In the genomic region with DNA sequence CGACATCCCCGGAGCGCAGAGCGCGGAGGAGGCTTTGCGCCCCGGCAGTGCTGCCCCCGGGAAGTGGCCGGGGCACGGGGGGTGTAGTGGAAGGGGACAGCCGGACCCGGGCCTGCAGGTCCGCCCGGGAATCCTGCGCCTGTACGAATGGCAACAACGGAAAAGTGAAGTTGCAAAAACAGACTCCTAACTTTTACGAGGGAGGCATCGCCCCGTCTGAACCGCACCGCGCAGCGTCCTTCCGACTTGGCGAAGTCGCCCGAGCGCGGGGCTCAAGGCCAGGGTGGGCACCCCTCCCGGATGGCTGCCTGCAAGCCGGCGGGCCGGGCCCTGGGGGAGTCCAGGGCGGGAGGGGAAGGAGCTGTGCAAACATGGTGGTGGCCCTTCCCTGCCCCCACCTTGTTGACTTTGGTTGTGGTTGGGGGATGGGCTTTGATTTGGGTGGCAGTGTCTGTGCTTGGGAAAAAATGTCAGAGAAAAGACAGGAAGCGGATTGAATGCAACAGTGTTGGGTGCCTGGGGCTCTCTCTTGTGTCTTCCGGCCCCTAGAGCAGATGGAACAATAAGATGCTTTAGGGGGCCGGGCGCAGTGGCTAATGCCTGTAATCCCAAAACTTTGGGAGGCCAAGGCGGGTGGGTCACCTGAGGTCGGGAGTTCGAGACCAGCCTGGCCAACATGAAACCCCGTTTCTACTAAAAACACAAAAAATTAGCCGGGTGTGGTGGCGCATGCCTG, we compare ENCODE assay signal across 8 cellular contexts. TPM values are rescaled to one million over a fixed set of nuclear protein-coding genes. Genes with fewer than 3 reads are reported as not detected.
A peak's percentile ranks its signal among the peaks of the same experiment; 100 is the strongest.
DNase-seq lines count a peak whose midpoint lies in the region; ATAC-seq and TF ChIP-seq lines count a peak whose summit lies in the region.

No MANE protein-coding gene starts in this region.

- peak overlapping the region; percentile 95 for H3K4me2 ChIP-seq in mammary epithelial cell (ENCODE audit: insufficient read depth, low read depth, low read length)

- peaks cover 32% of the 10 kb centered on the region for H3K79me2 ChIP-seq in mammary epithelial cell (ENCODE audit: insufficient read depth, low read length)

- peaks cover 2% of the 10 kb centered on the region for H3K36me3 ChIP-seq in mammary epithelial cell (ENCODE audit: insufficient read depth, low read length)
- peaks cover 4 to 10% (median 4%) of the 10 kb centered on the region in 3 donors for H3K36me3 ChIP-seq in skeletal muscle tissue (ENCODE audit: control insufficient read depth in 3 of 3, insufficient read depth in 3 of 3, low read length in 3 of 3)

- no peaks in the 10 kb centered on the region for H3K27me3 Mint-ChIP-seq in T-helper 2 cell treated with Interferon-gamma antibody and Interleukin-4, amounts not matched to agents 5 μg/mL and 100 μg/mL, for 36 hours (ENCODE audit: low read depth)

- H3K27me3 ChIP-seq in mammary epithelial cell (ENCODE audit: insufficient read depth, low read length), result no peaks in the 10 kb centered on the region
- H3K27me3 ChIP-seq in skeletal muscle tissue (ENCODE audit: control insufficient read depth in 3 of 3, insufficient read depth in 3 of 3, low read length in 3 of 3), result no peaks in the 10 kb centered on the region

- ATAC-seq in GM19023 (IDR thresholded peaks at IDR 0.05; ENCODE audit: unreplicated experiment) (no peak), HG02623 (IDR thresholded peaks at IDR 0.05; ENCODE audit: unreplicated experiment) (no peak)

- H3K27ac Mint-ChIP-seq in T-helper 2 cell treated with Interferon-gamma antibody and Interleukin-4, amounts not matched to agents 5 μg/mL and 100 μg/mL, for 36 hours, result peak overlapping the region; percentile 88

- intact Hi-C loops in mammary epithelial cell (cut with micrococcal nuclease), result loop anchor here (1.0 kb wide), 1 partner anchor 17 kb away; no protein-coding TSS in a partner anchor

- in situ Hi-C loops in mammary epithelial cell (cut with MboI; ENCODE audit: low sequenced_read_pairs in 2 of 2), result no loop called here

- H3K4me3 ChIP-seq in LNCaP clone FGC (ENCODE audit: low read depth, low read length), result peak overlapping the region; percentile 93
- peak overlapping the region; percentile 87 to 96 (median 95) for H3K4me3 ChIP-seq in mammary epithelial cell (replicated peaks in 1 of 3; ENCODE audit: insufficient read depth in 1 of 3, low read depth in 2 of 3, low read length in 3 of 3)
- peak overlapping the region; percentile 80 to 88 (median 88) for H3K4me3 ChIP-seq in skeletal muscle tissue (ENCODE audit: low read length in 3 of 3)

- H3K9me3 ChIP-seq in mammary epithelial cell (replicated peaks; ENCODE audit: insufficient read depth, low read length) (no peaks in the 10 kb centered on the region), skeletal muscle tissue (ENCODE audit: control insufficient read depth in 3 of 3, low read length in 3 of 3) (no peaks in the 10 kb centered on the region)

- DNase-seq in ELR (ENCODE audit: low read depth) (peak; percentile 84), LNCaP clone FGC (ENCODE audit: low read depth) (no peak), mammary epithelial cell (peak; percentile 57), iPS-NIHi7 (ENCODE audit: extremely low spot score) (peak; percentile 75)
- DNase-seq in T-helper 2 cell treated with Interferon-gamma antibody and Interleukin-4, amounts not matched to agents 5 μg/mL and 100 μg/mL, for 36 hours (ENCODE audit: low spot score), result peak; percentile 74

- peaks cover 28% of the 10 kb centered on the region for H3K4me1 ChIP-seq in mammary epithelial cell (ENCODE audit: insufficient read depth, low read length)
- H3K4me1 ChIP-seq in skeletal muscle tissue (ENCODE audit: control insufficient read depth in 3 of 3, insufficient read depth in 3 of 3, low read length in 3 of 3), result peaks cover 31 to 40% (median 39%) of the 10 kb centered on the region in 3 donors

- peak overlapping the region; percentile 85 for H3K27ac ChIP-seq in mammary epithelial cell (ENCODE audit: insufficient read depth, low read depth, low read length)
- peak overlapping the region; percentile 91 for H3K27ac ChIP-seq in skeletal muscle tissue (ENCODE audit: low read depth, low read length)

- peaks cover 48% of the 10 kb centered on the region for H3K4me1 Mint-ChIP-seq in T-helper 2 cell treated with Interferon-gamma antibody and Interleukin-4, amounts not matched to agents 5 μg/mL and 100 μg/mL, for 36 hours (ENCODE audit: low read depth)

- dilution Hi-C loops in mammary epithelial cell (cut with HindIII; ENCODE audit: low sequenced_read_pairs), result no loop called here

- TF ChIP-seq CTCF in LNCaP clone FGC (IDR thresholded peaks at IDR 0.05; ENCODE audit: control insufficient read depth, extremely low read depth, insufficient read depth), result no peak
- TF ChIP-seq CTCF in mammary epithelial cell (conservative IDR thresholded peaks at IDR 0.05 in 1 of 2, IDR thresholded peaks at IDR 0.05 in 1 of 2; ENCODE audit: extremely low read depth in 1 of 2, insufficient read depth in 1 of 2, low read depth in 1 of 2, low read length in 2 of 2), result no peak

- no peaks in the 10 kb centered on the region for H4K20me1 ChIP-seq in mammary epithelial cell (ENCODE audit: insufficient read depth, low read length)

- H3K9ac ChIP-seq in mammary epithelial cell (ENCODE audit: insufficient read depth, low read length) (peak overlapping the region; percentile 92), skeletal muscle tissue (ENCODE audit: low read depth in 1 of 3, low read length in 3 of 3) (peak overlapping the region; percentile 83 to 89 (median 84))

- peaks cover 26% of the 10 kb centered on the region for H3K36me3 Mint-ChIP-seq in T-helper 2 cell treated with Interferon-gamma antibody and Interleukin-4, amounts not matched to agents 5 μg/mL and 100 μg/mL, for 36 hours (ENCODE audit: low read depth)

- H3K9me3 Mint-ChIP-seq in T-helper 2 cell treated with Interferon-gamma antibody and Interleukin-4, amounts not matched to agents 5 μg/mL and 100 μg/mL, for 36 hours, result no peaks in the 10 kb centered on the region

- peak overlapping the region; percentile 82 for H2AFZ ChIP-seq in mammary epithelial cell (ENCODE audit: low read depth, low read length)

- TSS peak; percentile 27 for BruUV-seq in mammary epithelial cell (replicated peaks; lab: Mats Ljungman, UMichigan)

- peak overlapping the region; percentile 100 for H3K4me3 Mint-ChIP-seq in T-helper 2 cell treated with Interferon-gamma antibody and Interleukin-4, amounts not matched to agents 5 μg/mL and 100 μg/mL, for 36 hours

- CTCF ChIA-PET in mammary epithelial cell (lab: Charles Lee; ENCODE audit: low non-redundant PET), result no interaction called here

- 27% methylated on average over 5 of the region's 45 CpGs for WGBS in mammary epithelial cell (ENCODE audit: low coverage, missing lambda C conversion rate)

RNA-seq across cellular contexts. Expression of a gene that starts 0.7 kb away (rescaled TPM):
- 10 to 100 TPM; 69.8 to 94.4 TPM for total RNA-seq in mammary epithelial cell
- polyA plus RNA-seq in mammary epithelial cell, result 25.2 TPM
- 139 TPM for polyA minus RNA-seq in mammary epithelial cell
- 63.2 TPM for total RNA-seq in skeletal muscle tissue

RNA-seq across cellular contexts. Expression of a gene that starts 41.1 kb away (rescaled TPM):
- 10 to 100 TPM; 10.2 to 12.0 TPM for total RNA-seq in mammary epithelial cell
- 1.5 TPM for polyA plus RNA-seq in mammary epithelial cell
- 7.4 TPM for polyA minus RNA-seq in mammary epithelial cell
- total RNA-seq in skeletal muscle tissue, result 7.3 TPM

RNA-seq across cellular contexts. Expression of a gene that starts 41.2 kb away (rescaled TPM):
- total RNA-seq in mammary epithelial cell, result 10 to 100 TPM; 18.3 to 38.0 TPM
- polyA plus RNA-seq in mammary epithelial cell, result 11.5 TPM
- 26.0 TPM for polyA minus RNA-seq in mammary epithelial cell
- total RNA-seq in skeletal muscle tissue, result 6.3 TPM
